ENCODE assay signal across 20 cellular contexts in the genomic region with DNA sequence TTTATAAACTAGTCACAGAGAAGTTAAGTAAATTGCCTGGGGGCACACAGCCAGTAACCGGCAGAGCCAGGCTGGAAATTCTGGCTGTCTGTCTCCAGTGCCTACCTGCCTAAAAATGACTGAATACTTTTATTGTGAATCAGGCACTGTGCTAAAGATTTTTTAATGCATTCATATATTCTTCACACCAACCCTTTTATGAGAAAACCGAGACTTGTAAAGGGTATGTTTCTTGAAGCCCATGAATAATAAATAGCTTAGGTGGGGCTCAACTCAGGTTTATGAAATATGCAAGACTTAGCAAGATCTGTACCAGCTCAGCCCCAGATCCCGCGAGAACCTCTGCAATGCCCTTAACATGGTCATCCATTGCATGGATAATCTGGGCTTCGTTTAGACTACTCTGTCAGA.
DNase-seq lines count a peak whose midpoint lies in the region; ATAC-seq and TF ChIP-seq lines count a peak whose summit lies in the region.
"Had no signal": no experiment of that assay in that cellular context is flagged by ENCODE, and none has a peak within 500 bp of the region (broad histone marks: within the 10 kb centered on the region; RNA-seq: fewer than 3 reads in every experiment).

No MANE protein-coding gene starts in this region.

- H3K18ac ChIP-seq in trophoblast cell (ENCODE audit: low read length) = no peak overlapping the region

- H3K23ac ChIP-seq in trophoblast cell (ENCODE audit: low read length) = no peak overlapping the region

- POLR2A ChIA-PET in RWPE1 (lab: Yijun Ruan, JAX; ENCODE audit: low non-redundant PET) = no interaction called here
- POLR2A ChIA-PET in CD4-positive, alpha-beta T cell (lab: Charles Lee) = no interaction called here

- no peak overlapping the region for H3K9ac ChIP-seq in trophoblast cell (ENCODE audit: low read length)

- H3K27ac ChIP-seq in C4-2B (peak overlapping the region; percentile 90; the same call in 1 of the 2 replicates), RWPE1 (peak overlapping the region; percentile 42; the same call in 1 of the 2 replicates), epithelial cell of prostate (peak overlapping the region; percentile 72), trophoblast cell (ENCODE audit: low read depth, low read length) (peak overlapping the region; percentile 89)
- no peak overlapping the region for H3K27ac ChIP-seq in CD4-positive, alpha-beta T cell (ENCODE audit: low read depth, low read length)
- H3K27ac ChIP-seq: SJCRH30 had no signal

- peak overlapping the region; percentile 56 for H2BK5ac ChIP-seq in trophoblast cell (ENCODE audit: low read depth, low read length, poor library complexity)

- intact Hi-C loops in CD4-positive, alpha-beta T cell (cut with DNase I, micrococcal nuclease) = no loop called here

- H2BK120ac ChIP-seq in trophoblast cell (ENCODE audit: insufficient read depth, low read length, poor library complexity) = no peak overlapping the region

- peak; percentile 75 for DNase-seq in RWPE1 (ENCODE audit: low spot score)
- peak; percentile 58 for DNase-seq in epithelial cell of prostate (ENCODE audit: low read depth, low spot score)
- DNase-seq in trophoblast cell = peak; percentile 67 to 94
- DNase-seq in CD4-positive, alpha-beta T cell = no peak
- DNase-seq: DMS53, GF-D8, MM.1S, NCI-H1092, NCI-H1436, NCI-H187 treated with DMSO at 0.1 percent for 48 hours, NCI-H2227 treated with DMSO at 0.1 percent for 48 hours, NCI-H510A treated with DMSO at 0.1 percent for 48 hours, NCI-H748 treated with DMSO at 0.1 percent for 48 hours, SJCRH30 had no signal

- H3K4me1 ChIP-seq in trophoblast cell (ENCODE audit: control insufficient read depth in 1 of 2, insufficient read depth in 2 of 2, low read length in 2 of 2) = peaks cover 21 to 29% of the 10 kb centered on the region in 2 experiments
- H3K4me1 ChIP-seq: SJCRH30 had no signal

- WGBS in trophoblast cell (ENCODE audit: extremely low coverage, insufficient coverage, insufficient read length) = no CpG with 5 or more reads among the region's 5 CpGs

- no peak overlapping the region for H3K27ac Mint-ChIP-seq in CD4-positive, alpha-beta T cell

- no peak overlapping the region for H3K4me3 Mint-ChIP-seq in CD4-positive, alpha-beta T cell
- H3K4me3 Mint-ChIP-seq: CD14-positive monocyte had no signal

- no peak overlapping the region for H3K4me2 ChIP-seq in trophoblast cell (ENCODE audit: low read length)

- H4K12ac ChIP-seq in trophoblast cell (ENCODE audit: low read depth, low read length) = no peak overlapping the region

- no peak for TF ChIP-seq CTCF in C4-2B (conservative IDR thresholded peaks at IDR 0.05)
- TF ChIP-seq CTCF in RWPE1 (conservative IDR thresholded peaks at IDR 0.05; ENCODE audit: low read depth) = no peak
- TF ChIP-seq CTCF in CD4-positive, alpha-beta T cell (IDR thresholded peaks at IDR 0.05) = no peak

- ATAC-seq in HG02798 (IDR thresholded peaks at IDR 0.05; ENCODE audit: poor library complexity, unreplicated experiment) (no peak), HG02852 (IDR thresholded peaks at IDR 0.05; ENCODE audit: unreplicated experiment) (no peak)
- ATAC-seq in CD4-positive, alpha-beta T cell (ENCODE audit: poor library complexity) = no peak
- ATAC-seq: HCT116, Panc1 had no signal

- no peaks in the 10 kb centered on the region for H3K36me3 Mint-ChIP-seq in CD4-positive, alpha-beta T cell (ENCODE audit: low read depth)
- H3K36me3 Mint-ChIP-seq: CD14-positive monocyte had no signal

- H2AFZ ChIP-seq in trophoblast cell (ENCODE audit: insufficient read depth, low read length, poor library complexity) = no peak overlapping the region

- H3K36me3 ChIP-seq in trophoblast cell (ENCODE audit: control insufficient read depth in 1 of 2, insufficient read depth in 2 of 2, low read length in 2 of 2) = no peaks in the 10 kb centered on the region
- H3K36me3 ChIP-seq: SJCRH30 had no signal

- H3K14ac ChIP-seq in trophoblast cell (ENCODE audit: low read length) = no peak overlapping the region

- peak overlapping the region; percentile 67 for H2BK12ac ChIP-seq in trophoblast cell (ENCODE audit: low read length)

- H3K79me1 ChIP-seq in trophoblast cell (ENCODE audit: low read length) = peaks cover 21% of the 10 kb centered on the region

- CTCF ChIA-PET in RWPE1 (lab: Yijun Ruan, JAX) = no interaction called here
- CTCF ChIA-PET in CD4-positive, alpha-beta T cell (lab: Charles Lee) = no interaction called here

- H3K27me3 ChIP-seq in trophoblast cell (ENCODE audit: insufficient read depth, low read length) = no peaks in the 10 kb centered on the region
- no peaks in the 10 kb centered on the region for H3K27me3 ChIP-seq in CD4-positive, alpha-beta T cell (ENCODE audit: control insufficient read depth, insufficient read depth, low read length)
- H3K27me3 ChIP-seq: SJCRH30 had no signal

- no peak overlapping the region for H3K4me3 ChIP-seq in trophoblast cell (ENCODE audit: low read depth, low read length)
- H3K4me3 ChIP-seq: SJCRH30 had no signal

- H4K91ac ChIP-seq in trophoblast cell (ENCODE audit: low read depth, low read length) = no peak overlapping the region

- H2AK5ac ChIP-seq in trophoblast cell (ENCODE audit: low read length) = no peak overlapping the region

- H3K9me3 ChIP-seq in trophoblast cell (ENCODE audit: insufficient read depth, low read depth, low read length) = no peaks in the 10 kb centered on the region
- H3K9me3 ChIP-seq in CD4-positive, alpha-beta T cell (ENCODE audit: control insufficient read depth, low read length) = no peaks in the 10 kb centered on the region
- H3K9me3 ChIP-seq: SJCRH30 had no signal

- no peaks in the 10 kb centered on the region for H3K27me3 Mint-ChIP-seq in CD4-positive, alpha-beta T cell

- no peak overlapping the region for H4K8ac ChIP-seq in trophoblast cell (ENCODE audit: low read depth, low read length)

- H3K4ac ChIP-seq in trophoblast cell (ENCODE audit: low read depth, low read length) = peak overlapping the region; percentile 48

- no peaks in the 10 kb centered on the region for H3K9me3 Mint-ChIP-seq in CD4-positive, alpha-beta T cell

- no peaks in the 10 kb centered on the region for H3K4me1 Mint-ChIP-seq in CD4-positive, alpha-beta T cell (ENCODE audit: low read depth)
- H3K4me1 Mint-ChIP-seq: CD14-positive monocyte had no signal

- H3K79me2 ChIP-seq in trophoblast cell (ENCODE audit: control insufficient read depth, insufficient read depth, low read length, poor library complexity) = peaks cover 2% of the 10 kb centered on the region

Comparison
In these comparisons a context has a peak if more than half of its experiments do, and no peak if none do; other contexts are left out.
1. DNase-seq: peak in RWPE1 (single experiment), epithelial cell of prostate (single experiment) and trophoblast cell (2 of 2); none in CD4-positive, alpha-beta T cell (0 of 10).